1 cellular context compared by ENCODE assay signal in the genomic region with DNA sequence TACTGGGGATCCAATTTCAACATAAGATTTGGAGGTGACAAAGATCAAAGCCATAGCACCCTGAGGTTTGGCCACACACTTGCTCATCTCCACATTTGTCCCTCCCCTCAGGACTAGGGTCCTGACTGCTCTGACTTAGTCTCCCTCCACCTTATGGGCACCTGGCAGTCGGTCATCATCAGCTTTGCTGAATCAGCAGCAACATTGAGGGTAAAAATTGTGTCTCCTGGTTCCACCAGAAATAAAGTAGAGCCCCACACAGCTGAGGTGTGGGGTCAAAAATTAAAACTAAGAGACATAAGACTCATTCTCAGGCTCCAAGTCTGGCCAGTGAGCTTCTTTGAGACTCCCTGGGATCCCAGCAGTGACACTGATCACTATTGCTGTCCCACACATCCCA.
A peak's percentile ranks its signal among the peaks of the same experiment; 100 is the strongest.
TF ChIP-seq lines count a peak whose summit lies in the region.

No MANE protein-coding gene starts in this region.

TF ChIP-seq in K562, 482 proteins besides CTCF, POLR2A, EP300 and RAD21 (continued from another document):
- TF ChIP-seq, protein P1, sequence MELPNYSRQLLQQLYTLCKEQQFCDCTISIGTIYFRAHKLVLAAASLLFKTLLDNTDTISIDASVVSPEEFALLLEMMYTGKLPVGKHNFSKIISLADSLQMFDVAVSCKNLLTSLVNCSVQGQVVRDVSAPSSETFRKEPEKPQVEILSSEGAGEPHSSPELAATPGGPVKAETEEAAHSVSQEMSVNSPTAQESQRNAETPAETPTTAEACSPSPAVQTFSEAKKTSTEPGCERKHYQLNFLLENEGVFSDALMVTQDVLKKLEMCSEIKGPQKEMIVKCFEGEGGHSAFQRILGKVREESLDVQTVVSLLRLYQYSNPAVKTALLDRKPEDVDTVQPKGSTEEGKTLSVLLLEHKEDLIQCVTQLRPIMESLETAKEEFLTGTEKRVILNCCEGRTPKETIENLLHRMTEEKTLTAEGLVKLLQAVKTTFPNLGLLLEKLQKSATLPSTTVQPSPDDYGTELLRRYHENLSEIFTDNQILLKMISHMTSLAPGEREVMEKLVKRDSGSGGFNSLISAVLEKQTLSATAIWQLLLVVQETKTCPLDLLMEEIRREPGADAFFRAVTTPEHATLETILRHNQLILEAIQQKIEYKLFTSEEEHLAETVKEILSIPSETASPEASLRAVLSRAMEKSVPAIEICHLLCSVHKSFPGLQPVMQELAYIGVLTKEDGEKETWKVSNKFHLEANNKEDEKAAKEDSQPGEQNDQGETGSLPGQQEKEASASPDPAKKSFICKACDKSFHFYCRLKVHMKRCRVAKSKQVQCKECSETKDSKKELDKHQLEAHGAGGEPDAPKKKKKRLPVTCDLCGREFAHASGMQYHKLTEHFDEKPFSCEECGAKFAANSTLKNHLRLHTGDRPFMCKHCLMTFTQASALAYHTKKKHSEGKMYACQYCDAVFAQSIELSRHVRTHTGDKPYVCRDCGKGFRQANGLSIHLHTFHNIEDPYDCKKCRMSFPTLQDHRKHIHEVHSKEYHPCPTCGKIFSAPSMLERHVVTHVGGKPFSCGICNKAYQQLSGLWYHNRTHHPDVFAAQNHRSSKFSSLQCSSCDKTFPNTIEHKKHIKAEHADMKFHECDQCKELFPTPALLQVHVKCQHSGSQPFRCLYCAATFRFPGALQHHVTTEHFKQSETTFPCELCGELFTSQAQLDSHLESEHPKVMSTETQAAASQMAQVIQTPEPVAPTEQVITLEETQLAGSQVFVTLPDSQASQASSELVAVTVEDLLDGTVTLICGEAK (IDR thresholded peaks at IDR 0.05), result no peak
- TF ChIP-seq, protein P1 (CRISPR knock-in tag; IDR thresholded peaks at IDR 0.05), result peak; percentile 12; the same call in 1 of the 2 replicates
- TF ChIP-seq KDM5B (IDR thresholded peaks at IDR 0.05; ENCODE audit: insufficient replicate concordance, low read depth, low read length), result no peak
- TF ChIP-seq MEIS2 (IDR thresholded peaks at IDR 0.05; ENCODE audit: partially characterized antibody), result no peak
- no peak for TF ChIP-seq NFXL1 (CRISPR knock-in tag; IDR thresholded peaks at IDR 0.05)
- TF ChIP-seq BACH1 (tag; IDR thresholded peaks at IDR 0.05), result no peak
